In genomic region chr2:32946314-32947075, GRCh38 we compare ENCODE assay signal across 8 cellular contexts. TPM values are rescaled to one million over a fixed set of nuclear protein-coding genes. Genes with fewer than 3 reads are reported as not detected.
DNase-seq lines count a peak whose midpoint lies in the region; ATAC-seq and TF ChIP-seq lines count a peak whose summit lies in the region.

LTBP1 (plus strand) TSS chr2:32946953; CDS start chr2:32947325, 372 bp downstream.

- H3K4me3 ChIP-seq in Peyer's patch (peak within 1 kb of the TSS; percentile 57 to 91 (median 68)), neutrophil (ENCODE audit: low read depth in 1 of 2, low read length in 1 of 2) (peak within 1 kb of the TSS; percentile 64 to 69), thymus (ENCODE audit: low read length) (peak within 1 kb of the TSS; percentile 69)

- no peaks in the 10 kb centered on the region for H3K9me3 ChIP-seq in Peyer's patch
- H3K9me3 ChIP-seq in neutrophil = no peaks in the 10 kb centered on the region
- no peaks in the 10 kb centered on the region for H3K9me3 ChIP-seq in thymus (ENCODE audit: control insufficient read depth)

- TF ChIP-seq CTCF in Peyer's patch (IDR thresholded peaks at IDR 0.05) = peak in 4 of 6 experiments; percentile 45 to 67 (median 56)
- peak; percentile 10 for TF ChIP-seq CTCF in neutrophil (IDR thresholded peaks at IDR 0.05)

- WGBS in thymus = under 1% methylated on average over 68 of the region's 68 CpGs

- H3K36me3 ChIP-seq in Peyer's patch (no peaks in the 10 kb centered on the region), neutrophil (no peaks in the 10 kb centered on the region), thymus (ENCODE audit: control insufficient read depth, insufficient read depth) (no peaks in the 10 kb centered on the region)

- DNase-seq in COLO668 (lab: John Stamatoyannopoulos, UW; ENCODE audit: unreplicated experiment) = peak; percentile 57
- peak; percentile 24 to 81 (median 70) for DNase-seq in Peyer's patch
- peak; percentile 12 for DNase-seq in activated gamma-delta T cell treated with anti-CD3 and anti-CD28 coated beads, Interleukin-2, amount 50 U/mL, for 16 hours (ENCODE audit: low read depth)
- DNase-seq in globus pallidus (ENCODE audit: low spot score) = peak; percentile 78

- ATAC-seq in GM19438 (IDR thresholded peaks at IDR 0.05; ENCODE audit: low read depth, unreplicated experiment) (peak; percentile 69), HG03521 (IDR thresholded peaks at IDR 0.05; ENCODE audit: unreplicated experiment) (peak; percentile 61)

- no peaks in the 10 kb centered on the region for H3K27me3 ChIP-seq in Peyer's patch
- peaks cover 79% of the 10 kb centered on the region for H3K27me3 ChIP-seq in neutrophil
- H3K27me3 ChIP-seq in thymus (ENCODE audit: control insufficient read depth, insufficient read depth) = peaks cover 4% of the 10 kb centered on the region

- peak within 1 kb of the TSS; percentile 39 to 80 (median 69) for H3K27ac ChIP-seq in Peyer's patch
- no peak within 1 kb of the TSS for H3K27ac ChIP-seq in neutrophil
- peak within 1 kb of the TSS; percentile 31 for H3K27ac ChIP-seq in thymus (ENCODE audit: low read depth)

- TF ChIP-seq POLR2A in Peyer's patch (IDR thresholded peaks at IDR 0.05) = peak in 1 of 2 donors; percentile 11

- peaks cover 0 to 5% (median 2%) of the 10 kb centered on the region in 4 donors for H3K4me1 ChIP-seq in Peyer's patch
- peaks cover 6 to 11% of the 10 kb centered on the region in 2 experiments for H3K4me1 ChIP-seq in neutrophil (ENCODE audit: control insufficient read depth in 1 of 2, insufficient read depth in 1 of 2, low read depth in 1 of 2, low read length in 1 of 2)
- H3K4me1 ChIP-seq in thymus (ENCODE audit: control insufficient read depth, insufficient read depth, low read length) = peaks cover 6% of the 10 kb centered on the region

RNA-seq across cellular contexts. Expression of gene LTBP1, which starts in this region (rescaled TPM):
- 10 to 100 TPM in 2 of 4 donors, 1 to 10 TPM in 2; 8.6 to 23.1 (median 13.1) TPM for total RNA-seq in Peyer's patch
- polyA plus RNA-seq in thymus = 13.3 TPM

Comparison
In these comparisons a context has a peak if more than half of its experiments do, and no peak if none do; other contexts are left out.
1. DNase-seq: peak in every context shown above with its lines; median percentile 78 in globus pallidus; 70 in Peyer's patch; 57 in COLO668; 12 in activated gamma-delta T cell treated with anti-CD3 and anti-CD28 coated beads, Interleukin-2, amount 50 U/mL, for 16 hours.